ENCODE assay signal across 9 cellular contexts in genomic region chr6:101396552-101397173, GRCh38. TPM values are rescaled to one million over a fixed set of nuclear protein-coding genes. Genes with fewer than 3 reads are reported as not detected.
A peak's percentile ranks its signal among the peaks of the same experiment; 100 is the strongest.
DNase-seq lines count a peak whose midpoint lies in the region; ATAC-seq and TF ChIP-seq lines count a peak whose summit lies in the region.
"Had no signal": no experiment of that assay in that cellular context is flagged by ENCODE, and none has a peak within 500 bp of the region (broad histone marks: within the 10 kb centered on the region; RNA-seq: fewer than 3 reads in every experiment).

No MANE protein-coding gene starts in this region.

- no peak overlapping the region for H2AFZ ChIP-seq in PC-3 (ENCODE audit: low read length)

- peaks cover 17% of the 10 kb centered on the region; the same call in 1 of the 2 replicates for H3K4me1 ChIP-seq in PC-3 (ENCODE audit: insufficient read depth, low read length)
- H3K4me1 ChIP-seq: BLaER1 treated with 17β-estradiol and CSF1 and Interleukin-3, amounts not matched to agents 10 nM and 100 nM had no signal

- H3K9ac ChIP-seq in PC-3 (ENCODE audit: low read length) = no peak overlapping the region
- H3K9ac ChIP-seq: BLaER1 treated with 17β-estradiol and CSF1 and Interleukin-3, amounts not matched to agents 10 nM and 100 nM had no signal

- H3K36me3 Mint-ChIP-seq in neural crest cell (ENCODE audit: low read depth) = no peaks in the 10 kb centered on the region
- no peaks in the 10 kb centered on the region for H3K36me3 Mint-ChIP-seq in activated T-cell treated with anti-CD3 and anti-CD28 coated beads, Interleukin-2, amount 50 U/mL, for 4 hours (ENCODE audit: insufficient read depth)

- peaks cover 62% of the 10 kb centered on the region for H3K4me1 Mint-ChIP-seq in neural crest cell
- H3K4me1 Mint-ChIP-seq in activated T-cell treated with anti-CD3 and anti-CD28 coated beads, Interleukin-2, amount 50 U/mL, for 4 hours (ENCODE audit: low read depth) = no peaks in the 10 kb centered on the region

- intact Hi-C loops in PC-3 (cut with micrococcal nuclease) = loop anchor here (5.0 to 10.0 kb wide), 2 partner anchors 251 to 1728 kb away; no protein-coding TSS in a partner anchor

- H3K27me3 ChIP-seq in PC-3 (ENCODE audit: low read length) = peaks cover 14% of the 10 kb centered on the region

- H3K36me3 ChIP-seq in PC-3 (ENCODE audit: low read depth, low read length) = no peaks in the 10 kb centered on the region
- H3K36me3 ChIP-seq: BLaER1 treated with 17β-estradiol and CSF1 and Interleukin-3, amounts not matched to agents 10 nM and 100 nM had no signal

- no peak overlapping the region for H3K27ac ChIP-seq in PC-3 (ENCODE audit: low read length)
- H3K27ac ChIP-seq: BLaER1 treated with 17β-estradiol and CSF1 and Interleukin-3, amounts not matched to agents 10 nM and 100 nM had no signal

- no peaks in the 10 kb centered on the region for H3K9me3 ChIP-seq in PC-3 (ENCODE audit: low read length)

- no peak overlapping the region for H3K4me2 ChIP-seq in PC-3 (ENCODE audit: low read length)
- H3K4me2 ChIP-seq: BLaER1 treated with 17β-estradiol and CSF1 and Interleukin-3, amounts not matched to agents 10 nM and 100 nM had no signal

- POLR2A ChIA-PET in PC-3 (lab: Charles Lee; ENCODE audit: unreplicated experiment) = no interaction called here

- peak; percentile 63 for DNase-seq in activated CD8-positive, alpha-beta memory T cell treated with anti-CD3 and anti-CD28 coated beads, Interleukin-2, amount 50 U/mL, for 48 hours
- DNase-seq in activated CD8-positive, alpha-beta memory T cell treated with anti-CD3 and anti-CD28 coated beads, Interleukin-2, amount 50 U/mL, for 4 hours = no peak
- DNase-seq in PC-3 (peak; percentile 77), dedifferentiated amniotic fluid mesenchymal stem cell (ENCODE audit: extremely low spot score) (peak; percentile 32), neural crest cell (ENCODE audit: low read depth, low spot score) (peak; percentile 81), middle frontal gyrus (ENCODE audit: extremely low spot score, low spot score) (no peak), NCI-H2029 treated with DMSO at 0.1 percent for 48 hours (lab: John Stamatoyannopoulos, UW) (no peak)
- no peak for DNase-seq in activated T-cell treated with anti-CD3 and anti-CD28 coated beads, Interleukin-2, amount 50 U/mL, for 4 hours

- no peaks in the 10 kb centered on the region for H3K79me2 ChIP-seq in PC-3 (ENCODE audit: low read length)

- H3K4me3 ChIP-seq in PC-3 (ENCODE audit: low read length) = no peak overlapping the region
- H3K4me3 ChIP-seq: BLaER1 treated with 17β-estradiol and CSF1 and Interleukin-3, amounts not matched to agents 10 nM and 100 nM had no signal

- no peaks in the 10 kb centered on the region for H3F3A ChIP-seq in PC-3 (ENCODE audit: low read length, unreplicated experiment)

- no peak for ATAC-seq in PC-3
- ATAC-seq in activated T-cell treated with anti-CD3 and anti-CD28 coated beads, Interleukin-2, amount 50 U/mL, for 4 hours = no peak

- no peaks in the 10 kb centered on the region for H3K9me3 Mint-ChIP-seq in neural crest cell
- peaks cover 8% of the 10 kb centered on the region for H3K9me3 Mint-ChIP-seq in activated T-cell treated with anti-CD3 and anti-CD28 coated beads, Interleukin-2, amount 50 U/mL, for 4 hours

- peaks cover 90% of the 10 kb centered on the region for H3K27me3 Mint-ChIP-seq in neural crest cell (ENCODE audit: low read depth)
- H3K27me3 Mint-ChIP-seq in activated T-cell treated with anti-CD3 and anti-CD28 coated beads, Interleukin-2, amount 50 U/mL, for 4 hours (ENCODE audit: low read depth) = peaks cover 59% of the 10 kb centered on the region

- no TSS peak for BruUV-seq in PC-3 (replicated peaks; lab: Mats Ljungman, UMichigan)

- no peaks in the 10 kb centered on the region for H3K9me2 ChIP-seq in PC-3 (replicated peaks; ENCODE audit: low read length)

- no peak overlapping the region for H3K27ac Mint-ChIP-seq in neural crest cell (ENCODE audit: unreplicated experiment)

- no peaks in the 10 kb centered on the region; the same call in 1 of the 2 replicates for H4K20me1 ChIP-seq in PC-3 (ENCODE audit: low read length)
- H4K20me1 ChIP-seq: BLaER1 treated with 17β-estradiol and CSF1 and Interleukin-3, amounts not matched to agents 10 nM and 100 nM had no signal

- CTCF ChIA-PET in PC-3 (lab: Charles Lee) = interaction anchor here (0.6 kb wide), 1 partner anchor 1350 kb away, joined by 3 read pairs; no protein-coding TSS in a partner anchor

- TF ChIP-seq CTCF in PC-3 (conservative IDR thresholded peaks at IDR 0.05; ENCODE audit: low read depth, low read length) = no peak
- TF ChIP-seq CTCF in neural crest cell (conservative IDR thresholded peaks at IDR 0.05) = no peak

- peak overlapping the region; percentile 50 for H3K4me3 Mint-ChIP-seq in neural crest cell
- no peak overlapping the region for H3K4me3 Mint-ChIP-seq in activated T-cell treated with anti-CD3 and anti-CD28 coated beads, Interleukin-2, amount 50 U/mL, for 4 hours

RNA-seq across cellular contexts. Expression of gene GRIK2, which starts 3.2 kb away (rescaled TPM):
- total RNA-seq in PC-3 (2014; rRNA removed) = 0.55 and 2.8 TPM in 2 replicates
- 10.5 and 11.0 TPM in 2 replicates for total RNA-seq in neural crest cell
- not detected for total RNA-seq in activated T-cell treated with anti-CD3 and anti-CD28 coated beads, Interleukin-2, amount 50 U/mL, for 4 hours

Comparison
In these comparisons a context has a peak if more than half of its experiments do, and no peak if none do; other contexts are left out.
1. DNase-seq: peak in activated CD8-positive, alpha-beta memory T cell treated with anti-CD3 and anti-CD28 coated beads, Interleukin-2, amount 50 U/mL, for 48 hours (single experiment), PC-3 (single experiment), dedifferentiated amniotic fluid mesenchymal stem cell (single experiment) and neural crest cell (single experiment); none in activated CD8-positive, alpha-beta memory T cell treated with anti-CD3 and anti-CD28 coated beads, Interleukin-2, amount 50 U/mL, for 4 hours (single experiment), middle frontal gyrus (single experiment), activated T-cell treated with anti-CD3 and anti-CD28 coated beads, Interleukin-2, amount 50 U/mL, for 4 hours (single experiment) and NCI-H2029 treated with DMSO at 0.1 percent for 48 hours (single experiment).